ENCODE assay signal across 8 cellular contexts in genomic region chr9:121282309-121283071, GRCh38. TPM values are rescaled to one million over a fixed set of nuclear protein-coding genes. Genes with fewer than 3 reads are reported as not detected.
DNase-seq lines count a peak whose midpoint lies in the region; ATAC-seq and TF ChIP-seq lines count a peak whose summit lies in the region.
"Had no signal": no experiment of that assay in that cellular context is flagged by ENCODE, and none has a peak within 500 bp of the region (broad histone marks: within the 10 kb centered on the region; RNA-seq: fewer than 3 reads in every experiment).

No MANE protein-coding gene starts in this region.

- no peak overlapping the region for H3K4me3 ChIP-seq in MG63
- H3K4me3 ChIP-seq in cardiac fibroblast (replicated peaks in 1 of 2; ENCODE audit: low read depth in 2 of 2, low read length in 2 of 2): no peak overlapping the region
- no peak overlapping the region for H3K4me3 ChIP-seq in lower lobe of right lung
- no peak overlapping the region for H3K4me3 ChIP-seq in tibial nerve

- peak overlapping the region; percentile 93 for H3K27ac ChIP-seq in lower lobe of right lung
- peak overlapping the region; percentile 83 to 99 (median 92) for H3K27ac ChIP-seq in tibial nerve

- 24 to 29% methylated on average over 13 of the region's 13 CpGs for WGBS in tibial nerve, 2 donors

- H3K36me3 ChIP-seq in MG63 (0 out of 2 replicates have a peak, but pooled peaks cover 4% of the 10 kb centered on the region), lower lobe of right lung (peaks cover 5% of the 10 kb centered on the region), tibial nerve (no peaks in the 10 kb centered on the region)

- TF ChIP-seq POLR2A in tibial nerve (IDR thresholded peaks at IDR 0.05): peak in 1 of 2 donors; percentile 36

- ATAC-seq in lower lobe of right lung: peak; percentile 18 to 26
- ATAC-seq in HG02759 (IDR thresholded peaks at IDR 0.05; ENCODE audit: unreplicated experiment): no peak

- TF ChIP-seq CTCF in cardiac fibroblast (IDR thresholded peaks at IDR 0.05; ENCODE audit: low read depth, low read length): no peak
- TF ChIP-seq CTCF in lower lobe of right lung (IDR thresholded peaks at IDR 0.05): no peak
- no peak for TF ChIP-seq CTCF in tibial nerve (IDR thresholded peaks at IDR 0.05)

- peaks cover 100% of the 10 kb centered on the region for H3K4me1 ChIP-seq in lower lobe of right lung
- H3K4me1 ChIP-seq in tibial nerve: peaks cover 15 to 100% (median 96%) of the 10 kb centered on the region in 4 donors

- H3K27me3 ChIP-seq in MG63 (no peaks in the 10 kb centered on the region), lower lobe of right lung (ENCODE audit: low read depth) (no peaks in the 10 kb centered on the region), tibial nerve (no peaks in the 10 kb centered on the region)

- TF ChIP-seq EP300 in tibial nerve (IDR thresholded peaks at IDR 0.05): peak; percentile 32 to 92

- intact Hi-C loops in lower lobe of right lung (cut with DNase I): no loop called here

- H3K9me3 ChIP-seq in MG63 (no peaks in the 10 kb centered on the region), lower lobe of right lung (no peaks in the 10 kb centered on the region), tibial nerve (no peaks in the 10 kb centered on the region)

- DNase-seq in MG63: peak; percentile 38
- DNase-seq in cardiac fibroblast (ENCODE audit: low read depth in 2 of 2): peak; percentile 84 to 85
- DNase-seq in lower lobe of right lung: peak; percentile 79
- DNase-seq in tibial nerve (ENCODE audit: low spot score in 2 of 2): peak; percentile 76 to 79
- no peak for DNase-seq in NK-92 treated with Interleukin-12 subunit alpha and Interleukin-12 subunit beta, amount 100 ng/mL, for 24 hours (lab: John Stamatoyannopoulos, UW)
- DNase-seq in NCI-H1436 treated with DMSO at 0.1 percent for 48 hours (lab: John Stamatoyannopoulos, UW): no peak
- DNase-seq: NCI-H82 had no signal

RNA-seq across cellular contexts. Expression of gene GSN, which starts 14.5 kb away (rescaled TPM):
- total RNA-seq in MG63 (2014; rRNA removed; shearing (Covaris generic); ENCODE audit: low replicate concordance): 59.8 and 75.0 TPM in 2 replicates
- total RNA-seq in lower lobe of right lung: 388 TPM
- total RNA-seq in tibial nerve: 1,000 to 10,000 TPM; 1,899 to 6,678 (median 4,539) TPM

Comparison
In these comparisons a context has a peak if more than half of its experiments do, and no peak if none do; other contexts are left out.
1. DNase-seq: peak in MG63 (single experiment), cardiac fibroblast (2 of 2), lower lobe of right lung (single experiment) and tibial nerve (2 of 2); none in NK-92 treated with Interleukin-12 subunit alpha and Interleukin-12 subunit beta, amount 100 ng/mL, for 24 hours (single experiment) and NCI-H1436 treated with DMSO at 0.1 percent for 48 hours (single experiment).